ENCODE assay signal across 2 cellular contexts in the genomic region with DNA sequence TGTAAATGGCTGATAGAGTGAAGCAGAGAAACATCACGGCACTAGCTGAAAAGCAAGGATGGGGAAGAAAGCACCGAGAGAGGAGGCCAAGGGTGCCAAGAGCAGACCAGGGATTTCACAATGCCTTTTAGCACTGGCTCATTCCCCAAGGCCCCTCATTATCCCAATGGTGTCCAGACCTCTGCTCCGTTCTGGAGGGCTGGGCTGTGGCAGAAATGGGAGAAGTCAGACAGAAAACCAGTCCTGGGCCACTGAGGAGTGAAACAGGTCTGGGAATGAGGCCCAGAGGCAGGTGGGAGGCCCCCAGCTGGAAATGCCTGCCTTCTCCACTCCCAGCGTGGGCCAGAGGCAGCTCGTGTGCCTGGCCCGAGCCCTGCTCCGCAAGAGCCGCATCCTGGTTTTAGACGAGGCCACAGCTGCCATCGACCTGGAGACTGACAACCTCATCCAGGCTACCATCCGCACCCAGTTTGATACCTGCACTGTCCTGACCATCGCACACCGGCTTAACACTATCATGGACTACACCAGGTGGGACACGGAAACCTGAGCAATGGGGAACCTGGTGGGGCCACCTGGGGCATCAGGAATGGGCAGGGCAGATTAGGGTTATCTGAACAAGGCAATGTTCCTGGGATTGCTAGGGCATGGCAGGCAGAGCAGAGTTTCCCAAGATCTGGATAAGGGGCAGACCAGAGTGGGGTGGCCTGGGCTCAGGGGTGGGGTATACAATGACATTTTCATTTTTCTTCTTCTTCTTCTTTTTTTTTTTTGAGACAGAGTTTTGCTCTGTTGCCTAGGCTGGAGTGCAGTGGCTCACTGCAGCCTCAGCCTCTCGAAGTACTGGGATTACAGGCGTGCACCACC.
TF ChIP-seq lines count a peak whose summit lies in the region.

No MANE protein-coding gene starts in this region.

TF ChIP-seq in A549, 52 proteins besides CTCF, POLR2A, EP300 and RAD21:
- TF ChIP-seq CEBPB (IDR thresholded peaks at IDR 0.05) = peak in 1 of 2 experiments; percentile 70; a peak in 2 of 4 replicates
- TF ChIP-seq ZSCAN20 (CRISPR knock-in tag; IDR thresholded peaks at IDR 0.05) = no peak
TF ChIP-seq in A549: peak in this region for 1.

TF ChIP-seq in H1, 55 proteins besides CTCF, POLR2A, EP300 and RAD21:
- TF ChIP-seq, protein P1, sequence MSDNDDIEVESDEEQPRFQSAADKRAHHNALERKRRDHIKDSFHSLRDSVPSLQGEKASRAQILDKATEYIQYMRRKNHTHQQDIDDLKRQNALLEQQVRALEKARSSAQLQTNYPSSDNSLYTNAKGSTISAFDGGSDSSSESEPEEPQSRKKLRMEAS (IDR thresholded peaks at IDR 0.05) = no peak
- TF ChIP-seq CEBPB (IDR thresholded peaks at IDR 0.05; ENCODE audit: low read depth, low read length) (no peak), TBP (IDR thresholded peaks at IDR 0.05; ENCODE audit: low read depth, low read length) (no peak), SP1 (IDR thresholded peaks at IDR 0.05; ENCODE audit: low read depth, low read length) (peak; percentile 88), GTF2F1 (IDR thresholded peaks at IDR 0.05; ENCODE audit: borderline replicate concordance, low read depth, low read length) (no peak), JUND (IDR thresholded peaks at IDR 0.05; ENCODE audit: low read length) (no peak)
TF ChIP-seq in H1: peak in this region for 1.
